ENCODE assay signal across 9 cellular contexts in genomic region chr13:112722433-112723250, GRCh38. TPM values are rescaled to one million over a fixed set of nuclear protein-coding genes. Genes with fewer than 3 reads are reported as not detected.
DNase-seq lines count a peak whose midpoint lies in the region; ATAC-seq, FAIRE-seq and TF ChIP-seq lines count a peak whose summit lies in the region.
"Had no signal": no experiment of that assay in that cellular context is flagged by ENCODE, and none has a peak within 500 bp of the region (broad histone marks: within the 10 kb centered on the region; RNA-seq: fewer than 3 reads in every experiment).

No MANE protein-coding gene starts in this region.

- no peak overlapping the region for H2AFZ ChIP-seq in K562 (ENCODE audit: low read depth, low read length)

- peaks cover 1% of the 10 kb centered on the region for H3K36me3 Mint-ChIP-seq in activated naive CD4-positive, alpha-beta T cell treated with anti-CD3 and anti-CD28 coated beads, Interleukin-2, amount 10 ng/mL, durations not matched to agents 7 days and 5 days

- no peak for DNase-seq in activated naive CD4-positive, alpha-beta T cell treated with anti-CD3 and anti-CD28 coated beads, Interleukin-2, amount 10 ng/mL, durations not matched to agents 7 days and 5 days
- DNase-seq in activated naive CD4-positive, alpha-beta T cell (lab: John Stamatoyannopoulos, UW) = no peak
- DNase-seq in K562 (ENCODE audit: extremely low read depth in 1 of 4, low spot score in 3 of 4) (peak; percentile 46 to 68 (median 60)), kidney epithelial cell (ENCODE audit: low read depth) (peak; percentile 41), vagina (ENCODE audit: extremely low spot score in 2 of 2) (no peak)
- no peak for DNase-seq in effector CD4-positive, alpha-beta T cell

- H3K4me3 Mint-ChIP-seq in activated naive CD4-positive, alpha-beta T cell treated with anti-CD3 and anti-CD28 coated beads, Interleukin-2, amount 10 ng/mL, durations not matched to agents 7 days and 5 days = no peak overlapping the region

- FAIRE-seq in K562 (lab: Jason Lieb, UNC) = peak; percentile 82

- H3K27ac ChIP-seq in K562 (ENCODE audit: extremely low read depth, low read depth, low read length) = peak overlapping the region; percentile 83
- peak overlapping the region; percentile 57 for H3K27ac ChIP-seq in vagina
- H3K27ac ChIP-seq: prostate gland had no signal

- peak; percentile 83 for ATAC-seq in K562
- ATAC-seq in HG03439 (IDR thresholded peaks at IDR 0.05; ENCODE audit: unreplicated experiment) = no peak
- ATAC-seq in HG03280 (IDR thresholded peaks at IDR 0.05; ENCODE audit: unreplicated experiment) = no peak

- H3K4me1 ChIP-seq in K562 (replicated peaks in 1 of 2; ENCODE audit: control insufficient read depth in 2 of 2, insufficient read depth in 2 of 2, low read length in 2 of 2) (peaks cover 25 to 38% of the 10 kb centered on the region in 2 experiments), vagina (peaks cover 16% of the 10 kb centered on the region)
- H3K4me1 ChIP-seq: prostate gland had no signal

- BruUV-seq in K562 (replicated peaks; lab: Mats Ljungman, UMichigan) = no TSS peak

- H3K27me3 ChIP-seq in K562 (ENCODE audit: control insufficient read depth in 2 of 2, insufficient read depth in 2 of 2, low read length in 2 of 2) (no peaks in the 10 kb centered on the region), kidney epithelial cell (ENCODE audit: control insufficient read depth, insufficient read depth, low read length) (no peaks in the 10 kb centered on the region), vagina (no peaks in the 10 kb centered on the region)

- no peaks in the 10 kb centered on the region for H3K9me3 ChIP-seq in K562 (replicated peaks; ENCODE audit: control insufficient read depth, insufficient read depth, low read depth, low read length)
- H3K9me3 ChIP-seq in vagina = no peaks in the 10 kb centered on the region
- H3K9me3 ChIP-seq: prostate gland had no signal

- H3K9ac ChIP-seq in K562 (ENCODE audit: insufficient read depth in 1 of 2, low read depth in 2 of 2, low read length in 2 of 2) = peak overlapping the region in 1 of 2 experiments; percentile 51; a peak in 1 of 4 replicates

- CTCF ChIA-PET in activated naive CD4-positive, alpha-beta T cell treated with anti-CD3 and anti-CD28 coated beads, Interleukin-2, amount 10 ng/mL, durations not matched to agents 7 days and 5 days (lab: Charles Lee) = no interaction called here
- CTCF ChIA-PET in K562 (lab: Yijun Ruan, JAX; ENCODE audit: low intra/inter-chr PET ratio) = no interaction called here

- no peak for TF ChIP-seq EP300 in K562 (IDR thresholded peaks at IDR 0.05; ENCODE audit: low read length)

- no peak for TF ChIP-seq CTCF in K562 (IDR thresholded peaks at IDR 0.05 in 2 of 3, conservative IDR thresholded peaks at IDR 0.05 in 1 of 3; ENCODE audit: insufficient read depth in 2 of 3, low read depth in 1 of 3, low read length in 3 of 3)
- no peak for TF ChIP-seq CTCF in kidney epithelial cell (IDR thresholded peaks at IDR 0.05; ENCODE audit: insufficient read depth, low read length, poor library complexity, severe bottlenecking)
- no peak for TF ChIP-seq CTCF in vagina (IDR thresholded peaks at IDR 0.05)

- no peak overlapping the region for H3K4me3 ChIP-seq in K562
- H3K4me3 ChIP-seq in kidney epithelial cell (ENCODE audit: low read depth, low read length) = no peak overlapping the region
- H3K4me3 ChIP-seq in vagina = no peak overlapping the region
- H3K4me3 ChIP-seq: prostate gland had no signal

- H3K4me1 Mint-ChIP-seq in activated naive CD4-positive, alpha-beta T cell treated with anti-CD3 and anti-CD28 coated beads, Interleukin-2, amount 10 ng/mL, durations not matched to agents 7 days and 5 days = peaks cover 39% of the 10 kb centered on the region

- no peaks in the 10 kb centered on the region for H3K9me1 ChIP-seq in K562 (ENCODE audit: control insufficient read depth, insufficient read depth, low read length)

- TF ChIP-seq RAD21 in K562 (CRISPR knock-in tag; conservative IDR thresholded peaks at IDR 0.05 in 1 of 2, IDR thresholded peaks at IDR 0.05 in 1 of 2) = no peak

- intact Hi-C loops in K562 (cut with micrococcal nuclease) = no loop called here
- intact Hi-C loops in vagina (cut with DNase I) = no loop called here

- in situ Hi-C loops in K562 (cut with MboI) = no loop called here

- peak overlapping the region; percentile 46; the same call in 1 of the 2 replicates for H3K4me2 ChIP-seq in K562 (ENCODE audit: insufficient read depth, low read length)

- peaks cover 22% of the 10 kb centered on the region; the same call in 1 of the 2 replicates for H4K20me1 ChIP-seq in K562 (replicated peaks; ENCODE audit: control insufficient read depth, insufficient read depth, low read length)

- H3K36me3 ChIP-seq in K562 (ENCODE audit: control insufficient read depth, insufficient read depth, low read length) (0 out of 3 replicates have a peak, but pooled peaks cover 2% of the 10 kb centered on the region), kidney epithelial cell (ENCODE audit: control insufficient read depth, insufficient read depth, low read length) (no peaks in the 10 kb centered on the region), vagina (no peaks in the 10 kb centered on the region)
- H3K36me3 ChIP-seq: prostate gland had no signal

- POLR2A ChIA-PET in K562 (lab: Yijun Ruan, JAX) = interaction anchor here (0.6 to 1.7 kb wide), 2 partner anchors 11 to 486 kb away, joined by 3 to 4 read pairs; no protein-coding TSS in a partner anchor

- peaks cover 42% of the 10 kb centered on the region for H3K79me2 ChIP-seq in K562 (ENCODE audit: control insufficient read depth, insufficient read depth, low read length)

- H3K9me3 Mint-ChIP-seq in activated naive CD4-positive, alpha-beta T cell treated with anti-CD3 and anti-CD28 coated beads, Interleukin-2, amount 10 ng/mL, durations not matched to agents 7 days and 5 days = no peaks in the 10 kb centered on the region

- no peaks in the 10 kb centered on the region for H3K27me3 Mint-ChIP-seq in activated naive CD4-positive, alpha-beta T cell treated with anti-CD3 and anti-CD28 coated beads, Interleukin-2, amount 10 ng/mL, durations not matched to agents 7 days and 5 days

- H3K27ac Mint-ChIP-seq in activated naive CD4-positive, alpha-beta T cell treated with anti-CD3 and anti-CD28 coated beads, Interleukin-2, amount 10 ng/mL, durations not matched to agents 7 days and 5 days = peak overlapping the region; percentile 6

- TF ChIP-seq POLR2A in K562 (conservative IDR thresholded peaks at IDR 0.05) (no peak), vagina (IDR thresholded peaks at IDR 0.05) (no peak)

- 5% methylated on average over 16 of the region's 19 CpGs for WGBS in K562 (ENCODE audit: insufficient coverage, low coverage, missing lambda C conversion rate)

TF ChIP-seq in K562, 482 proteins besides CTCF, POLR2A, EP300 and RAD21 (continues in another document):
- 0 out of 2 replicates have a peak, but pooled peaks have one; percentile 4 for TF ChIP-seq EGR1 (conservative IDR thresholded peaks at IDR 0.05)
- peak; percentile 20; the same call in 1 of the 2 replicates for TF ChIP-seq MYNN (IDR thresholded peaks at IDR 0.05)
- no peak for TF ChIP-seq MYNN (CRISPR knock-in tag; IDR thresholded peaks at IDR 0.05)
- TF ChIP-seq PBX2 (CRISPR knock-in tag; IDR thresholded peaks at IDR 0.05; ENCODE audit: low read depth) = no peak
- TF ChIP-seq PBX2 (tag; conservative IDR thresholded peaks at IDR 0.05; ENCODE audit: low read depth) = peak; percentile 62
- peak; percentile 69; the same call in 1 of the 2 replicates for TF ChIP-seq JUND (IDR thresholded peaks at IDR 0.05; ENCODE audit: borderline replicate concordance, low read depth, low read length)
- peak; percentile 22; the same call in 1 of the 3 replicates for TF ChIP-seq JUND (tag; IDR thresholded peaks at IDR 0.05; ENCODE audit: borderline replicate concordance, low read depth, low read length)
- peak; percentile 44 for TF ChIP-seq ARID1B (IDR thresholded peaks at IDR 0.05)
- peak; percentile 70 for TF ChIP-seq MEIS2 (IDR thresholded peaks at IDR 0.05; ENCODE audit: partially characterized antibody)

RNA-seq across cellular contexts. Expression of gene ATP11A, which starts 32.8 kb away (rescaled TPM):
- total RNA-seq in K562 (2011; cell fraction: chromatin; rRNA removed; ENCODE audit: low replicate concordance) = 106 and 127 TPM in 2 replicates
- total RNA-seq in K562 (2011; cell fraction: nucleolus; rRNA removed) = 46.5 and 55.5 TPM in 2 replicates
- 73.7 and 99.4 TPM in 2 replicates for total RNA-seq in K562 (2011; cell fraction: nucleoplasm; rRNA removed)
- total RNA-seq in K562 (2014; rRNA removed) (4.2 and 5.4 TPM in 2 replicates), K562 (2014; rRNA removed; fragmentation: Illumina TruSeq; extraction: Trizol) (4.8 and 5.5 TPM in 2 replicates), K562 (2015; rRNA removed; fragmentation: Illumina TruSeq; extraction: Trizol) (3.4 TPM in 2 replicates), K562 (2021) (28.6 and 34.2 TPM in 2 replicates), kidney epithelial cell (31.5 and 40.3 TPM in 2 replicates), vagina (33.4 TPM)
- polyA plus RNA-seq in K562 (2011; rRNA removed) (2.9 and 4.3 TPM in 2 replicates), K562 (2014; fragmentation: Illumina TruSeq; extraction: Trizol) (9.0 and 11.1 TPM in 2 replicates), K562 (2014; fragmentation: Nextera tagmentation; extraction: Ambion mirVana) (under 1 TPM; 0.38 to 0.55 TPM), K562 (2014; rRNA removed) (8.4 and 8.6 TPM in 2 replicates)
- 3.6 and 3.8 TPM in 2 replicates for polyA plus RNA-seq in K562 (2011; cell fraction: cytosol; rRNA removed)
- 41.4 and 54.7 TPM in 2 replicates for polyA plus RNA-seq in K562 (2011; cell fraction: nucleus; rRNA removed)
- 9.8 and 16.5 TPM in 2 replicates for polyA plus RNA-seq in K562 (2012)
- 8.1 and 10.1 TPM in 2 replicates for polyA minus RNA-seq in K562 (2011; rRNA and poly(A)+ RNA removed)
- 9.3 and 15.4 TPM in 2 replicates for polyA minus RNA-seq in K562 (2011; cell fraction: cytosol; rRNA and poly(A)+ RNA removed)
- polyA minus RNA-seq in K562 (2011; cell fraction: nucleus; rRNA and poly(A)+ RNA removed) = 19.8 and 28.4 TPM in 2 replicates

Comparison
In these comparisons a context has a peak if more than half of its experiments do, and no peak if none do; other contexts are left out.
1. DNase-seq: peak in K562 (4 of 4) and kidney epithelial cell (single experiment); none in activated naive CD4-positive, alpha-beta T cell treated with anti-CD3 and anti-CD28 coated beads, Interleukin-2, amount 10 ng/mL, durations not matched to agents 7 days and 5 days (single experiment), activated naive CD4-positive, alpha-beta T cell (0 of 4), vagina (0 of 2) and effector CD4-positive, alpha-beta T cell (single experiment).